ENCODE assay signal across 14 cellular contexts in the genomic region with DNA sequence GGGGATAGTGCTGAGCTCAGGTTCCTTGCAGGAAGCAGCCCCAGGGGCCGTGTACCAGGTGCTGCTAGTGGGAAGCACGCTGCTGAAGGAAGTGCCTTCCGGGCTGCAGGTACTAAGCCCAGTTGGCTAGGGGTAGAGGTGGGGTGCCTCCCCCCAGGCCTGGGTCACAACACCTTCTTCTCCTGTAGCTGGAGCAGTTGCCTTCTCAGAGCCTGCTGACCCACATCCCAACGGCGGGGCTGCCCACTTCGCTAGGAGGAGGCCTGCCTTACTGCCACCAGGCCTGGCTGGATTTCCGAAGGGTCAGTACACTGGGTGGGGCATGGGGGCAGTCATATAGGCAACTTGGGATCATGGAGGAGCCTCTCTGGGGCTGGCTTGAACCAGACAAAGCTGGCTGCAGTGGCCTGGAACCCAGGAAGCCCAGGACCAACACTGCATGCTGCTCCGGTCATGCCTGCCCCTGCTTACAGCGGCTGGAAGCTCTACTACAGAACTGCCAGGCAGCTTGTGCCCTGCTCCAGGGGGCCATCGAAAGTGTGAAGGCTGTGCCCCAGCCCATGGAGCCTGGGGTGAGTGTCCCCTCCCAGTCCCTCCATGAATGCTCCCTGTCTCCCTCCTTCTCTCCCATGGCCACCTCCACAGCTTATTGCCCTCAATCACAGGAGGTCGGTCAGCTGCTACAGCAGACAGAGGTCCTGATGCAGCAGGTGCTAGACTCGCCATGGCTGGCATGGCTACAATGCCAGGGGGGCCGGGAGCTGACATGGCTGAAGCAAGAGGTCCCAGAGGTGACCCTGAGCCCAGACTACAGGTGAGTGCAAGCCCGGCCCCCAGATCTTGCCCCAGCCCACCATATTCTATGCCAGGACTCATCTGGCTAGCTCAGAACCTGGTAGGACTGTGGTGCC. TPM values are rescaled to one million over a fixed set of nuclear protein-coding genes. Genes with fewer than 3 reads are reported as not detected.
DNase-seq lines count a peak whose midpoint lies in the region; ATAC-seq and TF ChIP-seq lines count a peak whose summit lies in the region.
"Had no signal": no experiment of that assay in that cellular context is flagged by ENCODE, and none has a peak within 500 bp of the region (broad histone marks: within the 10 kb centered on the region; RNA-seq: fewer than 3 reads in every experiment).

No MANE protein-coding gene starts in this region.

- no peak for ATAC-seq in T-helper 17 cell
- ATAC-seq in stimulated activated naive CD8-positive, alpha-beta T cell treated with anti-CD3 and anti-CD28 coated beads, Interleukin-15, Interleukin-2, amounts not matched to agents 100 U/mL and 50 U/mL, for 24 hours = no peak
- ATAC-seq: GM23338 had no signal

- CTCF ChIA-PET in Caco-2 (lab: Charles Lee) = interaction anchor here (0.6 kb wide), 1 partner anchor 145 kb away, joined by 3 read pairs; no protein-coding TSS in a partner anchor

- TF ChIP-seq CTCF in Caco-2 (IDR thresholded peaks at IDR 0.05; ENCODE audit: insufficient read depth in 1 of 2, low read depth in 1 of 2, low read length in 1 of 2, severe bottlenecking in 1 of 2, unreplicated experiment in 1 of 2) (no peak), osteoblast (IDR thresholded peaks at IDR 0.05; ENCODE audit: extremely low read depth, low read depth, low read length) (no peak)

- H3K4me3 ChIP-seq in Caco-2 (ENCODE audit: low read depth, low read length) (no peak overlapping the region), osteoblast (ENCODE audit: insufficient read depth, low read length) (no peak overlapping the region)
- H3K4me3 ChIP-seq: GM23338 had no signal

- H3K4me3 Mint-ChIP-seq in Caco-2 (ENCODE audit: unreplicated experiment) = peak overlapping the region; percentile 84
- H3K4me3 Mint-ChIP-seq in T-helper 17 cell = peak overlapping the region; percentile 25

- H3K4me1 ChIP-seq in Caco-2 (peaks cover 20% of the 10 kb centered on the region), osteoblast (ENCODE audit: insufficient read depth, low read length) (peaks cover 32% of the 10 kb centered on the region)
- H3K4me1 ChIP-seq: BE2C had no signal

- BruUV-seq in Caco-2 (replicated peaks; lab: Mats Ljungman, UMichigan) = no TSS peak

- H3K36me3 ChIP-seq in Caco-2 (ENCODE audit: control insufficient read depth, insufficient read depth, low read length) (peaks cover 3% of the 10 kb centered on the region), osteoblast (ENCODE audit: insufficient read depth, low read length) (peaks cover 26% of the 10 kb centered on the region)
- H3K36me3 ChIP-seq: BE2C had no signal

- H3K9me3 ChIP-seq in Caco-2 (no peaks in the 10 kb centered on the region), T-helper 17 cell (ENCODE audit: control insufficient read depth, low read length, poor library complexity, severe bottlenecking) (no peaks in the 10 kb centered on the region), osteoblast (ENCODE audit: low read depth, low read length) (no peaks in the 10 kb centered on the region)
- H3K9me3 ChIP-seq: BE2C had no signal

- POLR2A ChIA-PET in Caco-2 (lab: Charles Lee) = no interaction called here

- H3K4me2 ChIP-seq in osteoblast (ENCODE audit: insufficient read depth, low read length) = no peak overlapping the region
- H3K4me2 ChIP-seq: GM23338 had no signal

- no peak overlapping the region for H2AFZ ChIP-seq in osteoblast (ENCODE audit: low read length)
- H2AFZ ChIP-seq: GM23338 had no signal

- H3K27ac Mint-ChIP-seq in Caco-2 (ENCODE audit: unreplicated experiment) (no peak overlapping the region), T-helper 17 cell (no peak overlapping the region)
- H3K27ac Mint-ChIP-seq: GM23338 had no signal

- peaks cover 7% of the 10 kb centered on the region for H3K4me1 Mint-ChIP-seq in Caco-2 (ENCODE audit: low read depth, unreplicated experiment)
- H3K4me1 Mint-ChIP-seq in T-helper 17 cell = peaks cover 18% of the 10 kb centered on the region

- intact Hi-C loops in Caco-2 (cut with micrococcal nuclease; ENCODE audit: unreplicated experiment) = no loop called here

- DNase-seq in Caco-2 = no peak
- no peak for DNase-seq in T-helper 17 cell
- DNase-seq in osteoblast (ENCODE audit: insufficient read length, low spot score, missing footprints) = peak; percentile 83
- DNase-seq in stimulated activated naive CD8-positive, alpha-beta T cell treated with anti-CD3 and anti-CD28 coated beads, Interleukin-15, Interleukin-2, amounts not matched to agents 100 U/mL and 50 U/mL, for 24 hours = no peak
- DNase-seq in COLO829 (ENCODE audit: low spot score) = no peak
- no peak for DNase-seq in NCI-H2107 treated with DMSO at 0.1 percent for 48 hours (lab: John Stamatoyannopoulos, UW; ENCODE audit: unreplicated experiment)
- DNase-seq: ACHN; BE2C; C1 segment of cervical spinal cord; CD4-positive, alpha-beta memory T cell; COR-L47; HCEC 1CT had no signal

- peaks cover 8% of the 10 kb centered on the region for H3K79me2 ChIP-seq in osteoblast (ENCODE audit: insufficient read depth, low read length)

- H3K27me3 Mint-ChIP-seq in Caco-2 (ENCODE audit: insufficient read depth, unreplicated experiment) = no peaks in the 10 kb centered on the region
- no peaks in the 10 kb centered on the region for H3K27me3 Mint-ChIP-seq in T-helper 17 cell
- H3K27me3 Mint-ChIP-seq: CD4-positive, alpha-beta memory T cell had no signal

- H4K20me1 ChIP-seq in osteoblast (ENCODE audit: insufficient read depth, low read length) = no peaks in the 10 kb centered on the region

- H3K9me3 Mint-ChIP-seq in Caco-2 (ENCODE audit: unreplicated experiment) = no peaks in the 10 kb centered on the region
- H3K9me3 Mint-ChIP-seq: CD4-positive, alpha-beta memory T cell; GM23338 had no signal

- H3K27me3 ChIP-seq in Caco-2 (replicated peaks; ENCODE audit: control insufficient read depth, insufficient read depth, low read length) (no peaks in the 10 kb centered on the region), osteoblast (ENCODE audit: insufficient read depth, low read length) (no peaks in the 10 kb centered on the region)
- H3K27me3 ChIP-seq: BE2C had no signal

- H3K36me3 Mint-ChIP-seq in Caco-2 (ENCODE audit: insufficient read depth, unreplicated experiment) (peaks cover 19% of the 10 kb centered on the region), T-helper 17 cell (ENCODE audit: low read depth) (peaks cover 11% of the 10 kb centered on the region)

- H3K27ac ChIP-seq in osteoblast (ENCODE audit: low read depth, low read length) = no peak overlapping the region

RNA-seq across cellular contexts. Expression of a gene that starts 2.5 kb away (rescaled TPM):
- total RNA-seq in Caco-2 (2022) (91.0 and 96.4 TPM in 2 replicates), T-helper 17 cell (10 to 100 TPM; 17.8 to 18.4 TPM), osteoblast (31.8 and 41.6 TPM in 2 replicates)

RNA-seq across cellular contexts. Expression of a gene that starts 33.0 kb away (rescaled TPM):
- total RNA-seq in Caco-2 (2022) (2.3 and 2.4 TPM in 2 replicates), T-helper 17 cell (1 to 10 TPM; 1.3 to 1.4 TPM), osteoblast (2.9 and 3.6 TPM in 2 replicates)

RNA-seq across cellular contexts. Expression of a gene that starts 34.5 kb away (rescaled TPM):
- total RNA-seq in Caco-2 (2022) (59.1 and 69.0 TPM in 2 replicates), T-helper 17 cell (10 to 100 TPM; 45.1 to 48.6 TPM), osteoblast (27.4 and 28.2 TPM in 2 replicates)

RNA-seq across cellular contexts. Expression of a gene that starts 44.8 kb away (rescaled TPM):
- total RNA-seq in Caco-2 (2022) = not detected in 2 replicates
- not detected for total RNA-seq in T-helper 17 cell
- total RNA-seq in osteoblast = not detected in 2 replicates
- total RNA-seq: CD4-positive, alpha-beta memory T cell; HT-29 had no signal

RNA-seq across cellular contexts. Expression of a gene that starts 44.8 kb away (rescaled TPM):
- 0.79 TPM in 1 of 2 replicates, not detected in the other for total RNA-seq in Caco-2 (2022)
- not detected for total RNA-seq in T-helper 17 cell
- not detected in 2 replicates for total RNA-seq in osteoblast
- total RNA-seq: CD4-positive, alpha-beta memory T cell had no signal
